1 cellular context compared by ENCODE assay signal in the genomic region with DNA sequence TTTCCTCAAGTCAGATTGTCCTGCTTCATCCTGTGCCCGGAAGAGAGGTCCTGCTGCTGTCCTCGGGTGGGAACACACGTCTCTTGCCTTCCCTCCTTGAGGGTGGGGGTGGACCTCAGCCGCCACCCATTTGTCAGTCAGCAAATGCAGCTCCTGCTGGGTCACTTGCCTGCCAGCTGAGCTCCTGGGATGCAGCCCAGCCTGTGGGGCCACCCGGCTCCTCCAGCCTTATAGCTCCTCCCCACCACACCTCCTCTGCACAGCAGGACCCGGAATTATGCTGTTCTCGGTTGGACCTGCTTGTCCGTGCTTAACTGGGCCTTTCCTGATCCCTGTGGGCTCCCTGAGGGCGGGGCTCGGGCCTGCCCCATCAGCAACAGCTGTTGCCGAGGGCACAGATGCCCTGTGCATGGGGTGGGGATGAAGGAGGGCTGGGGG.
TF ChIP-seq lines count a peak whose summit lies in the region.

No MANE protein-coding gene starts in this region.

TF ChIP-seq in IMR-90, 13 proteins besides CTCF, POLR2A, EP300 and RAD21 (continued from another document):
- TF ChIP-seq, protein P1, sequence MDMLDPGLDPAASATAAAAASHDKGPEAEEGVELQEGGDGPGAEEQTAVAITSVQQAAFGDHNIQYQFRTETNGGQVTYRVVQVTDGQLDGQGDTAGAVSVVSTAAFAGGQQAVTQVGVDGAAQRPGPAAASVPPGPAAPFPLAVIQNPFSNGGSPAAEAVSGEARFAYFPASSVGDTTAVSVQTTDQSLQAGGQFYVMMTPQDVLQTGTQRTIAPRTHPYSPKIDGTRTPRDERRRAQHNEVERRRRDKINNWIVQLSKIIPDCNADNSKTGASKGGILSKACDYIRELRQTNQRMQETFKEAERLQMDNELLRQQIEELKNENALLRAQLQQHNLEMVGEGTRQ (IDR thresholded peaks at IDR 0.05; ENCODE audit: low read depth, low read length): no peak
- no peak for TF ChIP-seq RFX5 (IDR thresholded peaks at IDR 0.05; ENCODE audit: low read depth, low read length)
